Comparison of ENCODE assay signal across 21 cellular contexts in genomic region chr9:2173170-2173569, GRCh38.
DNase-seq lines count a peak whose midpoint lies in the region; ATAC-seq and TF ChIP-seq lines count a peak whose summit lies in the region.
"Had no signal": no experiment of that assay in that cellular context is flagged by ENCODE, and none has a peak within 500 bp of the region (broad histone marks: within the 10 kb centered on the region; RNA-seq: fewer than 3 reads in every experiment).

No MANE protein-coding gene starts in this region.

- H3K9me3 Mint-ChIP-seq in activated naive CD4-positive, alpha-beta T cell treated with anti-CD3 and anti-CD28 coated beads, Interleukin-2, amount 50 U/mL, for 24 hours: no peaks in the 10 kb centered on the region
- no peaks in the 10 kb centered on the region for H3K9me3 Mint-ChIP-seq in activated naive CD4-positive, alpha-beta T cell treated with anti-CD3 and anti-CD28 coated beads, Interleukin-2, amount 50 U/mL, for 72 hours
- no peaks in the 10 kb centered on the region for H3K9me3 Mint-ChIP-seq in stimulated activated naive CD8-positive, alpha-beta T cell treated with anti-CD3 and anti-CD28 coated beads, Interleukin-15, Interleukin-2, amounts not matched to agents 100 ng/mL and 50 ng/mL, for 24 hours
- H3K9me3 Mint-ChIP-seq in stimulated activated naive CD8-positive, alpha-beta T cell treated with anti-CD3 and anti-CD28 coated beads, Interleukin-15, amount 100 ng/mL, for 72 hours: no peaks in the 10 kb centered on the region
- H3K9me3 Mint-ChIP-seq in activated T-helper 17 cell treated with anti-CD3 and anti-CD28 coated beads, Interleukin-2, amount 50 U/mL, for 72 hours: no peaks in the 10 kb centered on the region

- H3K27ac Mint-ChIP-seq in activated naive CD4-positive, alpha-beta T cell treated with anti-CD3 and anti-CD28 coated beads, Interleukin-2, amount 50 U/mL, for 24 hours: peak overlapping the region; percentile 25
- no peak overlapping the region for H3K27ac Mint-ChIP-seq in activated naive CD4-positive, alpha-beta T cell treated with anti-CD3 and anti-CD28 coated beads, Interleukin-2, amount 50 U/mL, for 72 hours
- H3K27ac Mint-ChIP-seq in stimulated activated naive CD8-positive, alpha-beta T cell treated with anti-CD3 and anti-CD28 coated beads, Interleukin-15, Interleukin-2, amounts not matched to agents 100 ng/mL and 50 ng/mL, for 24 hours: peak overlapping the region; percentile 1
- no peak overlapping the region for H3K27ac Mint-ChIP-seq in stimulated activated naive CD8-positive, alpha-beta T cell treated with anti-CD3 and anti-CD28 coated beads, Interleukin-15, amount 100 ng/mL, for 72 hours
- peak overlapping the region; percentile 6 for H3K27ac Mint-ChIP-seq in activated T-helper 17 cell treated with anti-CD3 and anti-CD28 coated beads, Interleukin-2, amount 50 U/mL, for 72 hours
- H3K27ac Mint-ChIP-seq: B cell had no signal

- ATAC-seq in activated naive CD4-positive, alpha-beta T cell treated with anti-CD3 and anti-CD28 coated beads, Interleukin-2, amount 50 U/mL, for 72 hours: no peak
- no peak for ATAC-seq in stimulated activated naive CD8-positive, alpha-beta T cell treated with anti-CD3 and anti-CD28 coated beads, Interleukin-15, amount 100 ng/mL, for 72 hours
- no peak for ATAC-seq in activated T-helper 17 cell treated with anti-CD3 and anti-CD28 coated beads, Interleukin-2, amount 50 U/mL, for 72 hours (replicated peaks)
- ATAC-seq: A549, HCT116 had no signal

- no peak for TF ChIP-seq CTCF in GM13977 (IDR thresholded peaks at IDR 0.05; ENCODE audit: extremely low read depth, insufficient read depth, missing control alignments)

- in situ Hi-C loops in GM13977 (cut with MboI; ENCODE audit: low pct_unique_long_range_greater_than_20kb, low sequenced_read_pairs, unreplicated experiment): no loop called here

- no peak overlapping the region for H3K4me3 Mint-ChIP-seq in activated naive CD4-positive, alpha-beta T cell treated with anti-CD3 and anti-CD28 coated beads, Interleukin-2, amount 50 U/mL, for 24 hours
- no peak overlapping the region for H3K4me3 Mint-ChIP-seq in stimulated activated naive CD8-positive, alpha-beta T cell treated with anti-CD3 and anti-CD28 coated beads, Interleukin-15, Interleukin-2, amounts not matched to agents 100 ng/mL and 50 ng/mL, for 24 hours
- no peak overlapping the region for H3K4me3 Mint-ChIP-seq in stimulated activated naive CD8-positive, alpha-beta T cell treated with anti-CD3 and anti-CD28 coated beads, Interleukin-15, amount 100 ng/mL, for 72 hours
- H3K4me3 Mint-ChIP-seq in activated T-helper 17 cell treated with anti-CD3 and anti-CD28 coated beads, Interleukin-2, amount 50 U/mL, for 72 hours: no peak overlapping the region
- H3K4me3 Mint-ChIP-seq: B cell, CD14-positive monocyte had no signal

- H3K4me1 Mint-ChIP-seq in activated naive CD4-positive, alpha-beta T cell treated with anti-CD3 and anti-CD28 coated beads, Interleukin-2, amount 50 U/mL, for 24 hours: peaks cover 25% of the 10 kb centered on the region
- no peaks in the 10 kb centered on the region for H3K4me1 Mint-ChIP-seq in stimulated activated naive CD8-positive, alpha-beta T cell treated with anti-CD3 and anti-CD28 coated beads, Interleukin-15, Interleukin-2, amounts not matched to agents 100 ng/mL and 50 ng/mL, for 24 hours (ENCODE audit: low read depth)
- peaks cover 12% of the 10 kb centered on the region for H3K4me1 Mint-ChIP-seq in stimulated activated naive CD8-positive, alpha-beta T cell treated with anti-CD3 and anti-CD28 coated beads, Interleukin-15, amount 100 ng/mL, for 72 hours
- H3K4me1 Mint-ChIP-seq in activated T-helper 17 cell treated with anti-CD3 and anti-CD28 coated beads, Interleukin-2, amount 50 U/mL, for 72 hours: peaks cover 12% of the 10 kb centered on the region
- H3K4me1 Mint-ChIP-seq: B cell, CD14-positive monocyte had no signal

- no peak for DNase-seq in activated naive CD4-positive, alpha-beta T cell treated with anti-CD3 and anti-CD28 coated beads, Interleukin-2, amount 50 U/mL, for 72 hours (ENCODE audit: low spot score in 2 of 2)
- DNase-seq in stimulated activated naive CD8-positive, alpha-beta T cell treated with anti-CD3 and anti-CD28 coated beads, Interleukin-15, amount 100 ng/mL, for 72 hours: no peak
- no peak for DNase-seq in GM13977 (ENCODE audit: low spot score)
- no peak for DNase-seq in SKM-1 (lab: John Stamatoyannopoulos, UW; ENCODE audit: unreplicated experiment)
- DNase-seq: EL, GF-D8, KG1, NCI-H1092, NCI-H1694, NCI-H2171, NCI-H345, NCI-H524, NCI-H774, OCI-M1 had no signal

- no peaks in the 10 kb centered on the region for H3K27me3 Mint-ChIP-seq in activated naive CD4-positive, alpha-beta T cell treated with anti-CD3 and anti-CD28 coated beads, Interleukin-2, amount 50 U/mL, for 24 hours
- no peaks in the 10 kb centered on the region for H3K27me3 Mint-ChIP-seq in stimulated activated naive CD8-positive, alpha-beta T cell treated with anti-CD3 and anti-CD28 coated beads, Interleukin-15, Interleukin-2, amounts not matched to agents 100 ng/mL and 50 ng/mL, for 24 hours
- no peaks in the 10 kb centered on the region for H3K27me3 Mint-ChIP-seq in stimulated activated naive CD8-positive, alpha-beta T cell treated with anti-CD3 and anti-CD28 coated beads, Interleukin-15, amount 100 ng/mL, for 72 hours
- no peaks in the 10 kb centered on the region for H3K27me3 Mint-ChIP-seq in activated T-helper 17 cell treated with anti-CD3 and anti-CD28 coated beads, Interleukin-2, amount 50 U/mL, for 72 hours
- H3K27me3 Mint-ChIP-seq: B cell had no signal

- peaks cover 21% of the 10 kb centered on the region for H3K36me3 Mint-ChIP-seq in activated naive CD4-positive, alpha-beta T cell treated with anti-CD3 and anti-CD28 coated beads, Interleukin-2, amount 50 U/mL, for 24 hours
- H3K36me3 Mint-ChIP-seq in activated naive CD4-positive, alpha-beta T cell treated with anti-CD3 and anti-CD28 coated beads, Interleukin-2, amount 50 U/mL, for 72 hours: peaks cover 18 to 32% of the 10 kb centered on the region in 2 donors
- peaks cover 62% of the 10 kb centered on the region for H3K36me3 Mint-ChIP-seq in stimulated activated naive CD8-positive, alpha-beta T cell treated with anti-CD3 and anti-CD28 coated beads, Interleukin-15, Interleukin-2, amounts not matched to agents 100 ng/mL and 50 ng/mL, for 24 hours (ENCODE audit: low read depth)
- peaks cover 57% of the 10 kb centered on the region for H3K36me3 Mint-ChIP-seq in activated T-helper 17 cell treated with anti-CD3 and anti-CD28 coated beads, Interleukin-2, amount 50 U/mL, for 72 hours (ENCODE audit: low read depth)

Comparison
In these comparisons a context has a peak if more than half of its experiments do, and no peak if none do; other contexts are left out.
1. H3K27ac Mint-ChIP-seq: peak in activated naive CD4-positive, alpha-beta T cell treated with anti-CD3 and anti-CD28 coated beads, Interleukin-2, amount 50 U/mL, for 24 hours (single experiment), stimulated activated naive CD8-positive, alpha-beta T cell treated with anti-CD3 and anti-CD28 coated beads, Interleukin-15, Interleukin-2, amounts not matched to agents 100 ng/mL and 50 ng/mL, for 24 hours (single experiment) and activated T-helper 17 cell treated with anti-CD3 and anti-CD28 coated beads, Interleukin-2, amount 50 U/mL, for 72 hours (single experiment); none in activated naive CD4-positive, alpha-beta T cell treated with anti-CD3 and anti-CD28 coated beads, Interleukin-2, amount 50 U/mL, for 72 hours (0 of 2) and stimulated activated naive CD8-positive, alpha-beta T cell treated with anti-CD3 and anti-CD28 coated beads, Interleukin-15, amount 100 ng/mL, for 72 hours (0 of 2).